Comparison of ENCODE assay signal across 8 cellular contexts in genomic region chr11:69010964-69011623, GRCh38. TPM values are rescaled to one million over a fixed set of nuclear protein-coding genes. Genes with fewer than 3 reads are reported as not detected.
DNase-seq lines count a peak whose midpoint lies in the region; ATAC-seq and TF ChIP-seq lines count a peak whose summit lies in the region.

No MANE protein-coding gene starts in this region.

- ATAC-seq in HG03571 (IDR thresholded peaks at IDR 0.05; ENCODE audit: unreplicated experiment), result no peak

- peak overlapping the region; percentile 86 to 90 for H3K27ac ChIP-seq in ovary

- no peaks in the 10 kb centered on the region for H3K9me3 ChIP-seq in ovary

- no peak for TF ChIP-seq CTCF in ovary (IDR thresholded peaks at IDR 0.05)

- H3K27me3 ChIP-seq in ovary, result no peaks in the 10 kb centered on the region

- DNase-seq in AG20443 (ENCODE audit: low spot score), result peak; percentile 94
- peak; percentile 93 for DNase-seq in HuH-7.5 (ENCODE audit: low spot score)
- DNase-seq in activated effector memory CD4-positive, alpha-beta T cell treated with Interleukin-2 at 50 U/mL for 16 hours, result peak; percentile 13
- DNase-seq in globus pallidus (ENCODE audit: low spot score), result peak; percentile 9
- DNase-seq in ovary, result peak; percentile 87 to 93 (median 89)
- DNase-seq in NCI-H524 treated with DMSO at 0.1 percent for 48 hours (lab: John Stamatoyannopoulos, UW), result no peak
- no peak for DNase-seq in RKO (ENCODE audit: low spot score)

- peak overlapping the region; percentile 67 for H3K4me3 ChIP-seq in ovary

- no peak for TF ChIP-seq POLR2A in ovary (IDR thresholded peaks at IDR 0.05)

- H3K36me3 ChIP-seq in ovary, result no peaks in the 10 kb centered on the region

- TF ChIP-seq EP300 in ovary (IDR thresholded peaks at IDR 0.05), result no peak

- intact Hi-C loops in ovary (cut with DNase I), result loop anchor here (5.0 to 10.0 kb wide), 3 partner anchors 36 to 166 kb away; partner anchors contain the start of genes TPCN2 (in 3 of the 4) and CPT1A (in 1 of the 4)

- WGBS in ovary, 3 donors, result 4 to 5% (median 5%) methylated on average over 26 to 43 of the region's 43 CpGs

- peaks cover 40% of the 10 kb centered on the region for H3K4me1 ChIP-seq in ovary (ENCODE audit: insufficient read depth)

RNA-seq across cellular contexts. Expression of gene MRGPRF, which starts 2.0 kb away (rescaled TPM):
- total RNA-seq in ovary, result 100 to 1,000 TPM in 1 of 7 donors, 10 to 100 TPM in 6; 19.3 to 104 (median 35.2) TPM
- 10 to 100 TPM in 1 of 2 donors, 1 to 10 TPM in 1; 8.6 to 40.7 TPM for polyA plus RNA-seq in ovary

RNA-seq across cellular contexts. Expression of gene MRGPRD, which starts 30.3 kb away (rescaled TPM):
- not detected for total RNA-seq in ovary
- polyA plus RNA-seq in ovary, result not detected

RNA-seq across cellular contexts. Expression of gene TPCN2, which starts 37.6 kb away (rescaled TPM):
- total RNA-seq in ovary, result 10 to 100 TPM; 20.2 to 35.7 (median 23.7) TPM
- polyA plus RNA-seq in ovary, result 10 to 100 TPM in 1 of 2 donors, 1 to 10 TPM in 1; 6.5 to 12.4 TPM

Comparison
In these comparisons a context has a peak if more than half of its experiments do, and no peak if none do; other contexts are left out.
1. DNase-seq: peak in AG20443 (single experiment), HuH-7.5 (single experiment), activated effector memory CD4-positive, alpha-beta T cell treated with Interleukin-2 at 50 U/mL for 16 hours (single experiment), globus pallidus (single experiment) and ovary (5 of 5); none in NCI-H524 treated with DMSO at 0.1 percent for 48 hours (single experiment) and RKO (single experiment).